Comparison of ENCODE assay signal across 3 cellular contexts in the genomic region with DNA sequence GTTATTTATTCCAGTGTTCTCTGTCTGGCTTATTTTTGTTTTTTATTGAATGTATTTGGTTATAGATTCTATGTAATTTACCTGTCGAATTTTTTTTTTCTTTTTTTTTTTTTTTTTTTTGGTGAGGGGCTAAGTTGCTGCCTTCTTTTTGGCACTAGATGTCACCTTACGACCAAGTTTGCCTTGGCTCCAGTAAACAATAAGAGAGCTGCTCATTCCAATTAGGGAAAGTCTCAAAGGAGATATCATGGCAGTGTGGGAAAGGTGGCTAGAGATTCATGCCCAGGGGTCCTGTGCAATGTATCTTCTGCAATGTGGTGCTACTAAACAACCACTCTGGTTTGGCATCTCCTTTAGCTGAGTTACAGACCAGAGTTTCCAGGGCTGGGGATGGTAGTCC.
TF ChIP-seq lines count a peak whose summit lies in the region.

No MANE protein-coding gene starts in this region.

TF ChIP-seq in SK-N-SH, 30 proteins besides CTCF, POLR2A, EP300 and RAD21 (continued from another document):
- TF ChIP-seq TEAD4 (IDR thresholded peaks at IDR 0.05; ENCODE audit: borderline replicate concordance, insufficient read depth) (no peak), POLR2AphosphoS5 (IDR thresholded peaks at IDR 0.05; ENCODE audit: low read depth, low read length) (no peak)

TF ChIP-seq in SK-N-SH treated with all-trans-retinoic acid at 6 μM for 48 hours, 23 proteins besides CTCF, POLR2A, EP300 and RAD21:
- TF ChIP-seq SNAI2 (CRISPR knock-in tag; IDR thresholded peaks at IDR 0.05) (no peak), RARB (CRISPR knock-in tag; IDR thresholded peaks at IDR 0.05) (no peak), GLIS3 (CRISPR knock-in tag; IDR thresholded peaks at IDR 0.05) (no peak), OSR1 (CRISPR knock-in tag; IDR thresholded peaks at IDR 0.05) (no peak), ZC3H10 (CRISPR knock-in tag; IDR thresholded peaks at IDR 0.05) (no peak), ZFP3 (CRISPR knock-in tag; IDR thresholded peaks at IDR 0.05) (no peak), ESRRG (CRISPR knock-in tag; IDR thresholded peaks at IDR 0.05) (no peak)
- TF ChIP-seq, protein P1, sequence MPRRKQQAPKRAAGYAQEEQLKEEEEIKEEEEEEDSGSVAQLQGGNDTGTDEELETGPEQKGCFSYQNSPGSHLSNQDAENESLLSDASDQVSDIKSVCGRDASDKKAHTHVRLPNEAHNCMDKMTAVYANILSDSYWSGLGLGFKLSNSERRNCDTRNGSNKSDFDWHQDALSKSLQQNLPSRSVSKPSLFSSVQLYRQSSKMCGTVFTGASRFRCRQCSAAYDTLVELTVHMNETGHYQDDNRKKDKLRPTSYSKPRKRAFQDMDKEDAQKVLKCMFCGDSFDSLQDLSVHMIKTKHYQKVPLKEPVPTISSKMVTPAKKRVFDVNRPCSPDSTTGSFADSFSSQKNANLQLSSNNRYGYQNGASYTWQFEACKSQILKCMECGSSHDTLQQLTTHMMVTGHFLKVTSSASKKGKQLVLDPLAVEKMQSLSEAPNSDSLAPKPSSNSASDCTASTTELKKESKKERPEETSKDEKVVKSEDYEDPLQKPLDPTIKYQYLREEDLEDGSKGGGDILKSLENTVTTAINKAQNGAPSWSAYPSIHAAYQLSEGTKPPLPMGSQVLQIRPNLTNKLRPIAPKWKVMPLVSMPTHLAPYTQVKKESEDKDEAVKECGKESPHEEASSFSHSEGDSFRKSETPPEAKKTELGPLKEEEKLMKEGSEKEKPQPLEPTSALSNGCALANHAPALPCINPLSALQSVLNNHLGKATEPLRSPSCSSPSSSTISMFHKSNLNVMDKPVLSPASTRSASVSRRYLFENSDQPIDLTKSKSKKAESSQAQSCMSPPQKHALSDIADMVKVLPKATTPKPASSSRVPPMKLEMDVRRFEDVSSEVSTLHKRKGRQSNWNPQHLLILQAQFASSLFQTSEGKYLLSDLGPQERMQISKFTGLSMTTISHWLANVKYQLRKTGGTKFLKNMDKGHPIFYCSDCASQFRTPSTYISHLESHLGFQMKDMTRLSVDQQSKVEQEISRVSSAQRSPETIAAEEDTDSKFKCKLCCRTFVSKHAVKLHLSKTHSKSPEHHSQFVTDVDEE (CRISPR knock-in tag; IDR thresholded peaks at IDR 0.05), result no peak
- TF ChIP-seq, protein P2, sequence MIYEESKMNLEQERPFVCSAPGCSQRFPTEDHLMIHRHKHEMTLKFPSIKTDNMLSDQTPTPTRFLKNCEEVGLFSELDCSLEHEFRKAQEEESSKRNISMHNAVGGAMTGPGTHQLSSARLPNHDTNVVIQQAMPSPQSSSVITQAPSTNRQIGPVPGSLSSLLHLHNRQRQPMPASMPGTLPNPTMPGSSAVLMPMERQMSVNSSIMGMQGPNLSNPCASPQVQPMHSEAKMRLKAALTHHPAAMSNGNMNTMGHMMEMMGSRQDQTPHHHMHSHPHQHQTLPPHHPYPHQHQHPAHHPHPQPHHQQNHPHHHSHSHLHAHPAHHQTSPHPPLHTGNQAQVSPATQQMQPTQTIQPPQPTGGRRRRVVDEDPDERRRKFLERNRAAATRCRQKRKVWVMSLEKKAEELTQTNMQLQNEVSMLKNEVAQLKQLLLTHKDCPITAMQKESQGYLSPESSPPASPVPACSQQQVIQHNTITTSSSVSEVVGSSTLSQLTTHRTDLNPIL (CRISPR knock-in tag; IDR thresholded peaks at IDR 0.05; ENCODE audit: low read depth), result no peak

TF ChIP-seq in H1, 55 proteins besides CTCF, POLR2A, EP300 and RAD21:
- no peak for TF ChIP-seq TAF7 (optimal IDR thresholded peaks at IDR 0.05; ENCODE audit: borderline replicate concordance, low read depth, low read length)
- no peak for TF ChIP-seq MAX (IDR thresholded peaks at IDR 0.05)
- TF ChIP-seq SRF (IDR thresholded peaks at IDR 0.05; ENCODE audit: low read depth, low read length), result no peak
TF ChIP-seq in H1: peak in this region for 0.
